ENCODE assay signal across 15 cellular contexts in genomic region chr9:19641046-19641445, GRCh38.
DNase-seq lines count a peak whose midpoint lies in the region; FAIRE-seq and TF ChIP-seq lines count a peak whose summit lies in the region.
"Had no signal": no experiment of that assay in that cellular context is flagged by ENCODE, and none has a peak within 500 bp of the region (broad histone marks: within the 10 kb centered on the region; RNA-seq: fewer than 3 reads in every experiment).

No MANE protein-coding gene starts in this region.

- H4K8ac ChIP-seq in H1 (ENCODE audit: extremely low read depth, insufficient read depth, low read length): no peak overlapping the region

- no peak overlapping the region for H3K18ac ChIP-seq in H1 (ENCODE audit: extremely low read depth, low read length)

- H3K4me3 ChIP-seq in H1 (ENCODE audit: extremely low read depth in 1 of 4, insufficient read depth in 2 of 4, low read depth in 3 of 4, low read length in 4 of 4) (no peak overlapping the region), uterus (no peak overlapping the region)
- H3K4me3 ChIP-seq: coronary artery, ovary had no signal

- H4K91ac ChIP-seq in H1 (replicated peaks; ENCODE audit: insufficient read length, low read length): no peak overlapping the region

- TF ChIP-seq CTCF in H1 (IDR thresholded peaks at IDR 0.05; ENCODE audit: control extremely low read depth in 1 of 3, insufficient read depth in 1 of 3, low read depth in 1 of 3, low read length in 3 of 3) (peak in 2 of 3 experiments; percentile 40 to 42; a peak in 3 of 4 replicates), uterus (IDR thresholded peaks at IDR 0.05) (no peak)

- no peak overlapping the region for H2BK120ac ChIP-seq in H1 (replicated peaks; ENCODE audit: low read depth, low read length)

- H3K27me3 ChIP-seq in H1 (replicated peaks in 1 of 4; ENCODE audit: control insufficient read depth in 3 of 4, extremely low read depth in 1 of 4, insufficient read depth in 3 of 4, low read length in 3 of 4) (no peaks in the 10 kb centered on the region), uterus (no peaks in the 10 kb centered on the region)
- H3K27me3 ChIP-seq: ovary had no signal

- no peak overlapping the region for H3K4ac ChIP-seq in H1 (replicated peaks; ENCODE audit: insufficient read length, low read depth, low read length)

- POLR2A ChIA-PET in H1 (lab: Charles Lee; ENCODE audit: partially characterized antibody): no interaction called here

- H2AFZ ChIP-seq in H1 (ENCODE audit: low read length): no peak overlapping the region; the same call in 1 of the 2 replicates

- H3K27ac ChIP-seq in H1 (ENCODE audit: low read depth, low read length): no peak overlapping the region
- H3K27ac ChIP-seq in uterus: no peak overlapping the region
- H3K27ac ChIP-seq: coronary artery, ovary had no signal

- no peak overlapping the region for H3K14ac ChIP-seq in H1 (ENCODE audit: insufficient read length)

- H3K23me2 ChIP-seq in H1 (ENCODE audit: low read depth, low read length): no peaks in the 10 kb centered on the region

- no peak overlapping the region for H2BK5ac ChIP-seq in H1 (ENCODE audit: low read depth, low read length)

- H3K9me3 ChIP-seq in H1 (ENCODE audit: insufficient read depth in 2 of 2, low read depth in 1 of 2, low read length in 1 of 2): no peaks in the 10 kb centered on the region
- H3K9me3 ChIP-seq in uterus: no peaks in the 10 kb centered on the region
- H3K9me3 ChIP-seq: ovary had no signal

- no peaks in the 10 kb centered on the region for H3K36me3 Mint-ChIP-seq in activated T-cell treated with anti-CD3 and anti-CD28 coated beads, Interleukin-2, amount 50 U/mL, for 24 hours (ENCODE audit: low read depth)
- H3K36me3 Mint-ChIP-seq: IgD-negative memory B cell; stimulated activated naive B cell treated with anti-CD40 and anti-IgM and Interleukin-4, amounts not matched to agents 10 μg/mL and 1 μg/mL and 100 μg/mL, for 72 hours had no signal

- no peaks in the 10 kb centered on the region for H3K9me3 Mint-ChIP-seq in activated T-cell treated with anti-CD3 and anti-CD28 coated beads, Interleukin-2, amount 50 U/mL, for 24 hours
- H3K9me3 Mint-ChIP-seq: IgD-negative memory B cell; stimulated activated naive B cell treated with anti-CD40 and anti-IgM and Interleukin-4, amounts not matched to agents 10 μg/mL and 1 μg/mL and 100 μg/mL, for 72 hours had no signal

- H3K9ac ChIP-seq in H1 (replicated peaks in 1 of 4; ENCODE audit: extremely low read depth in 1 of 4, low read depth in 3 of 4, low read length in 3 of 4): no peak overlapping the region; a peak in 1 of 7 replicates

- H3K36me3 ChIP-seq in H1 (ENCODE audit: control insufficient read depth in 2 of 4, insufficient read depth in 4 of 4, low read length in 3 of 4) (no peaks in the 10 kb centered on the region), uterus (no peaks in the 10 kb centered on the region)
- H3K36me3 ChIP-seq: ovary had no signal

- no peaks in the 10 kb centered on the region for H3K4me1 Mint-ChIP-seq in activated T-cell treated with anti-CD3 and anti-CD28 coated beads, Interleukin-2, amount 50 U/mL, for 24 hours (ENCODE audit: low read depth)
- H3K4me1 Mint-ChIP-seq: IgD-negative memory B cell; stimulated activated naive B cell treated with anti-CD40 and anti-IgM and Interleukin-4, amounts not matched to agents 10 μg/mL and 1 μg/mL and 100 μg/mL, for 72 hours had no signal

- no peak overlapping the region for H3K4me3 Mint-ChIP-seq in activated T-cell treated with anti-CD3 and anti-CD28 coated beads, Interleukin-2, amount 50 U/mL, for 24 hours
- H3K4me3 Mint-ChIP-seq: IgD-negative memory B cell; stimulated activated naive B cell treated with anti-CD40 and anti-IgM and Interleukin-4, amounts not matched to agents 10 μg/mL and 1 μg/mL and 100 μg/mL, for 72 hours had no signal

- no peak overlapping the region for H3K23ac ChIP-seq in H1 (ENCODE audit: insufficient read length)

- no peak overlapping the region for H2BK20ac ChIP-seq in H1 (ENCODE audit: low read length)

- H3K27ac Mint-ChIP-seq in activated T-cell treated with anti-CD3 and anti-CD28 coated beads, Interleukin-2, amount 50 U/mL, for 24 hours: no peak overlapping the region
- H3K27ac Mint-ChIP-seq: IgD-negative memory B cell; stimulated activated naive B cell treated with anti-CD40 and anti-IgM and Interleukin-4, amounts not matched to agents 10 μg/mL and 1 μg/mL and 100 μg/mL, for 72 hours had no signal

- intact Hi-C loops in uterus (cut with DNase I; ENCODE audit: low total_unique reads): no loop called here

- H2BK15ac ChIP-seq in H1 (ENCODE audit: low read length): no peak overlapping the region

- H3K56ac ChIP-seq in H1 (replicated peaks; ENCODE audit: insufficient read length, low read depth, low read length): no peak overlapping the region

- no peak overlapping the region for H3K4me2 ChIP-seq in H1 (ENCODE audit: insufficient read depth in 1 of 2, low read depth in 2 of 2, low read length in 2 of 2)

- peak; percentile 12 for DNase-seq in NCI-H748 (lab: John Stamatoyannopoulos, UW; ENCODE audit: unreplicated experiment)
- no peak for DNase-seq in NCI-H748 treated with DMSO at 0.1 percent for 48 hours (lab: John Stamatoyannopoulos, UW)
- peak; percentile 21 for DNase-seq in NCI-H146 treated with DMSO at 0.1 percent for 48 hours (lab: John Stamatoyannopoulos, UW; ENCODE audit: unreplicated experiment)
- no peak for DNase-seq in H1 (ENCODE audit: low read depth in 1 of 2, low spot score in 2 of 2)
- peak; percentile 7 for DNase-seq in stromal cell of bone marrow (ENCODE audit: low read depth)
- no peak for DNase-seq in activated naive CD4-positive, alpha-beta T cell treated with Interleukin-2 at 50 U/mL for 16 hours
- DNase-seq in uterus: no peak
- no peak for DNase-seq in activated T-cell treated with anti-CD3 and anti-CD28 coated beads, Interleukin-2, amount 50 U/mL, for 24 hours
- DNase-seq: activated naive CD4-positive, alpha-beta T cell treated with anti-CD3 and anti-CD28 coated beads, Interleukin-2, amount 50 U/mL, for 16 hours; NCI-H510A treated with DMSO at 0.1 percent for 48 hours; ovary; stimulated activated naive B cell treated with anti-CD40 and anti-IgM and Interleukin-4, amounts not matched to agents 10 μg/mL and 1 μg/mL and 100 μg/mL, for 72 hours; SW 1271 had no signal

- H2BK12ac ChIP-seq in H1 (ENCODE audit: low read depth, low read length): no peak overlapping the region

- H3K79me1 ChIP-seq in H1 (ENCODE audit: low read depth, low read length): peaks cover 2% of the 10 kb centered on the region

- peak; percentile 86 for FAIRE-seq in H1 (lab: Jason Lieb, UNC)

- TF ChIP-seq RAD21 in H1 (IDR thresholded peaks at IDR 0.05 in 1 of 2, conservative IDR thresholded peaks at IDR 0.05 in 1 of 2; ENCODE audit: low read depth in 2 of 2, low read length in 2 of 2): peak; percentile 56 to 63

- WGBS in H1 (ENCODE audit: extremely low coverage in 1 of 2, insufficient coverage in 1 of 2, insufficient read length in 1 of 2, insufficient replicate concordance in 2 of 2, low coverage in 1 of 2, low lambda C conversion rate in 2 of 2, missing lambda C conversion rate in 1 of 2), 2 experiments: 71% methylated on average over 2 of the region's 2 CpGs; no CpG with 5 or more reads in 1 of the 2 experiments

- H4K20me1 ChIP-seq in H1 (replicated peaks in 1 of 2; ENCODE audit: control insufficient read depth in 1 of 2, insufficient read depth in 2 of 2, low read length in 2 of 2): no peaks in the 10 kb centered on the region

- H3K4me1 ChIP-seq in H1 (replicated peaks in 1 of 4; ENCODE audit: control insufficient read depth in 3 of 4, insufficient read depth in 4 of 4, low read length in 3 of 4): no peaks in the 10 kb centered on the region
- H3K4me1 ChIP-seq in uterus: no peaks in the 10 kb centered on the region

- TF ChIP-seq POLR2A in H1 (IDR thresholded peaks at IDR 0.05; ENCODE audit: control extremely low read depth in 1 of 2, low read depth in 2 of 2, low read length in 2 of 2) (no peak), uterus (IDR thresholded peaks at IDR 0.05) (no peak)

- H3K79me2 ChIP-seq in H1 (ENCODE audit: control insufficient read depth in 1 of 2, insufficient read depth in 2 of 2, low read length in 2 of 2): no peaks in the 10 kb centered on the region

- no peak for TF ChIP-seq EP300 in H1 (IDR thresholded peaks at IDR 0.05; ENCODE audit: borderline replicate concordance in 1 of 2, low read depth in 2 of 2, low read length in 2 of 2)

- H2AK5ac ChIP-seq in H1 (ENCODE audit: low read depth, low read length): no peak overlapping the region

- H4K5ac ChIP-seq in H1 (ENCODE audit: insufficient read length, low read depth, low read length): no peak overlapping the region

- peaks cover 4% of the 10 kb centered on the region for H3K27me3 Mint-ChIP-seq in activated T-cell treated with anti-CD3 and anti-CD28 coated beads, Interleukin-2, amount 50 U/mL, for 24 hours

- CTCF ChIA-PET in H1 (lab: Charles Lee; ENCODE audit: partially characterized antibody): interaction anchor here (0.7 to 10.6 kb wide), 16 partner anchors 8 to 644 kb away, joined by 3 to 64 read pairs (median 3); no protein-coding TSS in a partner anchor

TF ChIP-seq in H1, 55 proteins besides CTCF, POLR2A, EP300 and RAD21 (continues in another document):
- no peak for TF ChIP-seq SP2 (IDR thresholded peaks at IDR 0.05; ENCODE audit: low read length)
- no peak for TF ChIP-seq TAF7 (optimal IDR thresholded peaks at IDR 0.05; ENCODE audit: borderline replicate concordance, low read depth, low read length)
- no peak for TF ChIP-seq ZNF274 (IDR thresholded peaks at IDR 0.05; ENCODE audit: borderline replicate concordance, extremely low read depth, low read length)
- TF ChIP-seq HDAC6 (IDR thresholded peaks at IDR 0.05; ENCODE audit: low read depth, low read length): no peak
- no peak for TF ChIP-seq RBBP5 (IDR thresholded peaks at IDR 0.05; ENCODE audit: borderline replicate concordance, low read depth, low read length)
- TF ChIP-seq SIRT6 (IDR thresholded peaks at IDR 0.05; ENCODE audit: low read length): no peak
- no peak for TF ChIP-seq SIX5 (IDR thresholded peaks at IDR 0.05; ENCODE audit: low read depth, low read length)
- no peak for TF ChIP-seq CBX5 (IDR thresholded peaks at IDR 0.05; ENCODE audit: low read depth, low read length)
- TF ChIP-seq CREB1 (IDR thresholded peaks at IDR 0.05): no peak
- no peak for TF ChIP-seq BCL11A (IDR thresholded peaks at IDR 0.05; ENCODE audit: low read depth in 2 of 2, low read length in 2 of 2)
- no peak for TF ChIP-seq FOSL1 (IDR thresholded peaks at IDR 0.05; ENCODE audit: insufficient read depth, low read depth, low read length)
- TF ChIP-seq MAFK (IDR thresholded peaks at IDR 0.05; ENCODE audit: low read depth, low read length): no peak
- TF ChIP-seq NANOG (IDR thresholded peaks at IDR 0.05; ENCODE audit: insufficient read depth, low read depth, low read length, poor library complexity, severe bottlenecking): no peak

Comparison
In these comparisons a context has a peak if more than half of its experiments do, and no peak if none do; other contexts are left out.
1. DNase-seq: peak in NCI-H748 (single experiment), NCI-H146 treated with DMSO at 0.1 percent for 48 hours (single experiment) and stromal cell of bone marrow (single experiment); none in NCI-H748 treated with DMSO at 0.1 percent for 48 hours (single experiment), H1 (0 of 2), activated naive CD4-positive, alpha-beta T cell treated with Interleukin-2 at 50 U/mL for 16 hours (single experiment), uterus (0 of 2) and activated T-cell treated with anti-CD3 and anti-CD28 coated beads, Interleukin-2, amount 50 U/mL, for 24 hours (single experiment).
2. CTCF ChIP-seq: peak in H1 (2 of 3); none in uterus (0 of 4).